ENCODE assay signal across 8 cellular contexts in genomic region chr1:182069028-182069466, GRCh38. TPM values are rescaled to one million over a fixed set of nuclear protein-coding genes. Genes with fewer than 3 reads are reported as not detected.
DNase-seq lines count a peak whose midpoint lies in the region; ATAC-seq and TF ChIP-seq lines count a peak whose summit lies in the region.
"Had no signal": no experiment of that assay in that cellular context is flagged by ENCODE, and none has a peak within 500 bp of the region (broad histone marks: within the 10 kb centered on the region; RNA-seq: fewer than 3 reads in every experiment).

No MANE protein-coding gene starts in this region.

- ATAC-seq in HG03354 (IDR thresholded peaks at IDR 0.05; ENCODE audit: poor library complexity, severe bottlenecking, unreplicated experiment) (peak; percentile 80), HG03045 (IDR thresholded peaks at IDR 0.05; ENCODE audit: unreplicated experiment) (no peak)

- H3K9me2 ChIP-seq in hepatocyte (replicated peaks; ENCODE audit: insufficient read depth): no peaks in the 10 kb centered on the region

- H3K36me3 ChIP-seq in GM06990 (ENCODE audit: control insufficient read depth, insufficient read depth, low read length) (no peaks in the 10 kb centered on the region), adrenal gland (replicated peaks in 1 of 2) (no peaks in the 10 kb centered on the region), hepatocyte (replicated peaks; ENCODE audit: insufficient read depth, low read depth) (no peaks in the 10 kb centered on the region), smooth muscle cell (ENCODE audit: low read depth) (no peaks in the 10 kb centered on the region)

- intact Hi-C loops in adrenal gland (cut with DNase I): no loop called here

- no peaks in the 10 kb centered on the region for H3K9me3 ChIP-seq in adrenal gland (replicated peaks in 1 of 3)
- no peaks in the 10 kb centered on the region for H3K9me3 ChIP-seq in hepatocyte (ENCODE audit: low read depth)
- no peaks in the 10 kb centered on the region for H3K9me3 ChIP-seq in smooth muscle cell (replicated peaks; ENCODE audit: low read depth)

- H3F3A ChIP-seq in smooth muscle cell (ENCODE audit: low read depth): no peaks in the 10 kb centered on the region

- no peak for DNase-seq in GM06990 (ENCODE audit: extremely low read depth, insufficient read length)
- DNase-seq in NCI-H748 treated with DMSO at 0.1 percent for 48 hours (lab: John Stamatoyannopoulos, UW): peak; percentile 6
- peak; percentile 43 to 75 (median 63) for DNase-seq in adrenal gland
- peak; percentile 85 for DNase-seq in hepatocyte (ENCODE audit: low spot score)
- no peak for DNase-seq in smooth muscle cell (lab: John Stamatoyannopoulos, UW; ENCODE audit: unreplicated experiment)

- peaks cover 1% of the 10 kb centered on the region for H3K27me3 ChIP-seq in GM06990 (replicated peaks; ENCODE audit: control insufficient read depth, insufficient read depth, low read length)
- H3K27me3 ChIP-seq in adrenal gland: no peaks in the 10 kb centered on the region
- H3K27me3 ChIP-seq in hepatocyte: no peaks in the 10 kb centered on the region
- peaks cover 5% of the 10 kb centered on the region for H3K27me3 ChIP-seq in smooth muscle cell (ENCODE audit: low read depth)

- no peak overlapping the region for H3K27ac ChIP-seq in adrenal gland
- no peak overlapping the region for H3K27ac ChIP-seq in hepatocyte
- no peak overlapping the region for H3K27ac ChIP-seq in smooth muscle cell (ENCODE audit: low read depth)
- H3K27ac ChIP-seq: skin epidermis had no signal

- H3K9ac ChIP-seq in smooth muscle cell (ENCODE audit: low read depth): no peak overlapping the region

- H2AFZ ChIP-seq in hepatocyte: no peak overlapping the region
- no peak overlapping the region for H2AFZ ChIP-seq in smooth muscle cell (ENCODE audit: low read depth)

- no peak for TF ChIP-seq POLR2A in adrenal gland (IDR thresholded peaks at IDR 0.05)

- H3K4me2 ChIP-seq in hepatocyte (no peak overlapping the region), smooth muscle cell (no peak overlapping the region)

- H3K4me1 ChIP-seq in adrenal gland (replicated peaks in 1 of 2) (no peaks in the 10 kb centered on the region), hepatocyte (ENCODE audit: insufficient read depth) (no peaks in the 10 kb centered on the region), smooth muscle cell (ENCODE audit: low read depth) (no peaks in the 10 kb centered on the region)

- no peaks in the 10 kb centered on the region for H4K20me1 ChIP-seq in hepatocyte (ENCODE audit: insufficient read depth, poor library complexity, severe bottlenecking)
- H4K20me1 ChIP-seq in smooth muscle cell (ENCODE audit: low read depth): no peaks in the 10 kb centered on the region

- H3K4me3 ChIP-seq in GM06990 (replicated peaks; ENCODE audit: low read depth, low read length): no peak overlapping the region
- no peak overlapping the region for H3K4me3 ChIP-seq in adrenal gland
- no peak overlapping the region for H3K4me3 ChIP-seq in hepatocyte
- no peak overlapping the region for H3K4me3 ChIP-seq in smooth muscle cell
- H3K4me3 ChIP-seq: skin epidermis had no signal

- H3K79me2 ChIP-seq in hepatocyte (no peaks in the 10 kb centered on the region), smooth muscle cell (ENCODE audit: low read depth) (no peaks in the 10 kb centered on the region)

- TF ChIP-seq CTCF in GM06990 (IDR thresholded peaks at IDR 0.05; ENCODE audit: insufficient read depth, low read length, poor library complexity, severe bottlenecking): peak; percentile 91
- TF ChIP-seq CTCF in adrenal gland (IDR thresholded peaks at IDR 0.05): peak in 5 of 6 experiments; percentile 44 to 73 (median 53)
- TF ChIP-seq CTCF in hepatocyte (IDR thresholded peaks at IDR 0.05; ENCODE audit: poor library complexity): peak; percentile 62
- TF ChIP-seq CTCF in smooth muscle cell (IDR thresholded peaks at IDR 0.05; ENCODE audit: borderline replicate concordance, insufficient read depth, poor library complexity, severe bottlenecking): peak; percentile 71

- 8 to 52% (median 27%) methylated on average over 5 to 12 of the region's 12 CpGs for WGBS in adrenal gland, 4 donors
- 15% methylated on average over 11 of the region's 12 CpGs for WGBS in hepatocyte (ENCODE audit: low lambda C conversion rate, missing lambda C conversion rate)
- WGBS in smooth muscle cell (ENCODE audit: low lambda C conversion rate): 16% methylated on average over 10 of the region's 12 CpGs

RNA-seq across cellular contexts. Expression of gene ZNF648, which starts 7.5 kb away (rescaled TPM):
- under 1 TPM in 1 of 8 donors, not detected in 7; 0.14 TPM for total RNA-seq in adrenal gland
- not detected for polyA plus RNA-seq in adrenal gland
- total RNA-seq in hepatocyte: 0.20 and 0.23 TPM in 2 replicates
- polyA plus RNA-seq in hepatocyte: 0.06 TPM in 1 of 2 replicates, not detected in the other
- not detected in 2 replicates for total RNA-seq in smooth muscle cell
- not detected in 2 replicates for polyA plus RNA-seq in smooth muscle cell

Comparison
In these comparisons a context has a peak if more than half of its experiments do, and no peak if none do; other contexts are left out.
1. DNase-seq: peak in NCI-H748 treated with DMSO at 0.1 percent for 48 hours (single experiment), adrenal gland (7 of 7) and hepatocyte (single experiment); none in GM06990 (single experiment) and smooth muscle cell (single experiment).
2. Peak in every context shown above with its lines, with median percentiles within 50 percentile points of each other: CTCF ChIP-seq.